Comparison of ENCODE assay signal across 14 cellular contexts in the genomic region with DNA sequence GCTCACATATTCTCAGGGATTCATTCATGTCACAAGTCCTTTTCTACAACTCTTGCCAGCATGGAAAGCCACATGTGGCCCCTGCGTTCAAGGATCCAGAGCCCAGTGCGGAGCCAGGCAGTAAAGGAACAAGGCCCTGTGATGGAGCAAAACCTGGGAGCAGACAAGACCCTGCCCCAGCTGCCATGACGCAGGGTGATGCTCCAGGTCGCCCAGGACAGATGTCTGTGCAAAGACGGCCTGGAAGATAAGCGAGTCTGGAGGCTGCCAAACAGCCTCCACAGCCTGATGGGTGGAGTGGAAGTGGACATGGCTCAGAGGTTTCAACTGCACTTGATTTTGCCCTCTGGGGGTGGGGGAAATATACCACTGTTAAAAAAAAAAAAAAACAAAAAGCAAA.
DNase-seq lines count a peak whose midpoint lies in the region; ATAC-seq and TF ChIP-seq lines count a peak whose summit lies in the region.
"Had no signal": no experiment of that assay in that cellular context is flagged by ENCODE, and none has a peak within 500 bp of the region (broad histone marks: within the 10 kb centered on the region; RNA-seq: fewer than 3 reads in every experiment).

No MANE protein-coding gene starts in this region.

- intact Hi-C loops in colonic mucosa (cut with DNase I), result no loop called here
- intact Hi-C loops in spleen (cut with DNase I; ENCODE audit: low total_unique reads), result no loop called here

- POLR2A ChIA-PET in GM10248 (lab: Yijun Ruan, JAX), result no interaction called here

- no peaks in the 10 kb centered on the region for H3K27me3 ChIP-seq in colonic mucosa
- no peaks in the 10 kb centered on the region for H3K27me3 ChIP-seq in spleen (replicated peaks in 1 of 7)
- H3K27me3 ChIP-seq in gastroesophageal sphincter, result no peaks in the 10 kb centered on the region

- TF ChIP-seq EP300 in gastroesophageal sphincter (IDR thresholded peaks at IDR 0.05), result no peak

- no peak for TF ChIP-seq POLR2A in spleen (IDR thresholded peaks at IDR 0.05)
- TF ChIP-seq POLR2A in gastroesophageal sphincter (IDR thresholded peaks at IDR 0.05), result no peak

- H3K36me3 ChIP-seq in colonic mucosa (no peaks in the 10 kb centered on the region), spleen (no peaks in the 10 kb centered on the region), gastroesophageal sphincter (no peaks in the 10 kb centered on the region)

- no peak overlapping the region for H3K9ac ChIP-seq in colonic mucosa (ENCODE audit: low read depth in 2 of 2, low read length in 2 of 2)
- H3K9ac ChIP-seq: GM23248 had no signal

- peak; percentile 8 for DNase-seq in GM10248 (ENCODE audit: extremely low spot score)
- DNase-seq in colonic mucosa, result peak; percentile 7
- peak; percentile 33 for DNase-seq in left lobe of liver (ENCODE audit: low spot score)
- DNase-seq in spleen, result peak; percentile 44
- DNase-seq: CD8-positive, alpha-beta T cell; COR-L47; DMS153; DND-41; GDM1; GM23248 had no signal

- no peaks in the 10 kb centered on the region for H3K9me3 ChIP-seq in colonic mucosa
- H3K9me3 ChIP-seq in spleen, result no peaks in the 10 kb centered on the region
- H3K9me3 ChIP-seq in gastroesophageal sphincter, result no peaks in the 10 kb centered on the region
- H3K9me3 ChIP-seq: A549 had no signal

- CTCF ChIA-PET in GM10248 (lab: Yijun Ruan, JAX), result no interaction called here

- H3K27ac ChIP-seq in colonic mucosa (no peak overlapping the region), spleen (no peak overlapping the region), gastroesophageal sphincter (no peak overlapping the region)
- H3K27ac ChIP-seq: A549, GM23248 had no signal

- ATAC-seq in left lobe of liver (no peak), gastroesophageal sphincter (no peak), GM21576 (IDR thresholded peaks at IDR 0.05; ENCODE audit: unreplicated experiment) (no peak)
- ATAC-seq: A549; CD8-positive, alpha-beta T cell; HCT116 had no signal

- 93 to 98% (median 96%) methylated on average over 6 of the region's 6 CpGs for WGBS in spleen, 5 donors
- 93% methylated on average over 4 of the region's 6 CpGs; no CpG with 5 or more reads in 1 of the 2 donors for WGBS in gastroesophageal sphincter (ENCODE audit: low coverage in 1 of 2), 2 donors

- no peaks in the 10 kb centered on the region for H3K4me1 ChIP-seq in colonic mucosa
- H3K4me1 ChIP-seq in spleen, result no peaks in the 10 kb centered on the region
- no peaks in the 10 kb centered on the region for H3K4me1 ChIP-seq in gastroesophageal sphincter
- H3K4me1 ChIP-seq: A549 had no signal

- H3K4me3 ChIP-seq in colonic mucosa, result no peak overlapping the region
- H3K4me3 ChIP-seq in spleen, result no peak overlapping the region
- H3K4me3 ChIP-seq in gastroesophageal sphincter, result no peak overlapping the region
- H3K4me3 ChIP-seq: A549, GM23248 had no signal

- TF ChIP-seq CTCF in GM10248 (IDR thresholded peaks at IDR 0.05; ENCODE audit: control extremely low read depth, extremely low read depth, low read depth, missing control alignments) (no peak), colonic mucosa (IDR thresholded peaks at IDR 0.05) (no peak), spleen (IDR thresholded peaks at IDR 0.05 in 8 of 11, conservative IDR thresholded peaks at IDR 0.05 in 3 of 11) (no peak), gastroesophageal sphincter (IDR thresholded peaks at IDR 0.05) (no peak)
